Comparison of ENCODE assay signal across 6 cellular contexts in genomic region chr2:315925-316324, GRCh38. TPM values are rescaled to one million over a fixed set of nuclear protein-coding genes. Genes with fewer than 3 reads are reported as not detected.
"Had no signal": no experiment of that assay in that cellular context is flagged by ENCODE, and none has a peak within 500 bp of the region (broad histone marks: within the 10 kb centered on the region; RNA-seq: fewer than 3 reads in every experiment).

No MANE protein-coding gene starts in this region.

RNA-seq across cellular contexts. Expression of gene ALKAL2, which starts 28.0 kb away (rescaled TPM):
- total RNA-seq: dermis microvascular lymphatic vessel endothelial cell, endothelial cell of umbilical vein, gastrocnemius medialis, lung microvascular endothelial cell, myocyte had no signal
- polyA plus RNA-seq: endothelial cell of umbilical vein, keratinocyte had no signal
